In genomic region chr5:81631124-81631523, GRCh38 we compare ENCODE assay signal across 10 cellular contexts.
DNase-seq lines count a peak whose midpoint lies in the region; ATAC-seq lines count a peak whose summit lies in the region.
"Had no signal": no experiment of that assay in that cellular context is flagged by ENCODE, and none has a peak within 500 bp of the region (broad histone marks: within the 10 kb centered on the region; RNA-seq: fewer than 3 reads in every experiment).

No MANE protein-coding gene starts in this region.

- H3K27me3 ChIP-seq in thymus (ENCODE audit: control insufficient read depth, insufficient read depth), result no peaks in the 10 kb centered on the region

- no peaks in the 10 kb centered on the region for H3K27me3 Mint-ChIP-seq in activated naive CD4-positive, alpha-beta T cell treated with anti-CD3 and anti-CD28 coated beads for 36 hours (ENCODE audit: low read depth)
- H3K27me3 Mint-ChIP-seq: IgD-negative memory B cell had no signal

- no peak overlapping the region for H3K27ac Mint-ChIP-seq in activated naive CD4-positive, alpha-beta T cell treated with anti-CD3 and anti-CD28 coated beads for 36 hours
- H3K27ac Mint-ChIP-seq: IgD-negative memory B cell had no signal

- no peak overlapping the region for H3K4me3 Mint-ChIP-seq in activated naive CD4-positive, alpha-beta T cell treated with anti-CD3 and anti-CD28 coated beads for 36 hours

- peak overlapping the region; percentile 54 for H3K27ac ChIP-seq in thymus (ENCODE audit: low read depth)

- H3K4me1 Mint-ChIP-seq in activated naive CD4-positive, alpha-beta T cell treated with anti-CD3 and anti-CD28 coated beads for 36 hours (ENCODE audit: low read depth), result peaks cover 14% of the 10 kb centered on the region

- H3K9me3 Mint-ChIP-seq in activated naive CD4-positive, alpha-beta T cell treated with anti-CD3 and anti-CD28 coated beads for 36 hours, result peaks cover 6% of the 10 kb centered on the region

- ATAC-seq in HG02943 (IDR thresholded peaks at IDR 0.05; ENCODE audit: low read depth, unreplicated experiment), result peak; percentile 71

- no peaks in the 10 kb centered on the region for H3K9me3 ChIP-seq in thymus (ENCODE audit: control insufficient read depth)

- DNase-seq in activated naive CD4-positive, alpha-beta T cell treated with anti-CD3 and anti-CD28 coated beads for 36 hours, result peak; percentile 51
- DNase-seq in activated naive CD4-positive, alpha-beta T cell (lab: John Stamatoyannopoulos, UW), result no peak
- peak; percentile 16 for DNase-seq in T-helper 9 cell
- no peak for DNase-seq in NCI-H774 (lab: John Stamatoyannopoulos, UW)
- no peak for DNase-seq in amniotic stem cell (lab: John Stamatoyannopoulos, UW)
- no peak for DNase-seq in NCI-H2081 treated with DMSO at 0.1 percent for 48 hours (lab: John Stamatoyannopoulos, UW)
- DNase-seq: C1 segment of cervical spinal cord had no signal

- H3K36me3 Mint-ChIP-seq in activated naive CD4-positive, alpha-beta T cell treated with anti-CD3 and anti-CD28 coated beads for 36 hours (ENCODE audit: low read depth), result peaks cover 13% of the 10 kb centered on the region

- WGBS in thymus, result 7% methylated on average over 7 of the region's 7 CpGs

- peaks cover 30% of the 10 kb centered on the region for H3K4me1 ChIP-seq in thymus (ENCODE audit: control insufficient read depth, insufficient read depth, low read length)

- CTCF ChIA-PET in activated naive CD4-positive, alpha-beta T cell treated with anti-CD3 and anti-CD28 coated beads for 36 hours (lab: Charles Lee), result no interaction called here

- intact Hi-C loops in activated naive CD4-positive, alpha-beta T cell treated with anti-CD3 and anti-CD28 coated beads for 36 hours (cut with micrococcal nuclease), result loop anchor here (5.0 kb wide), 2 partner anchors 94 to 221 kb away; no protein-coding TSS in a partner anchor

- peak overlapping the region; percentile 25 for H3K4me3 ChIP-seq in thymus (ENCODE audit: low read length)

- peaks cover 7% of the 10 kb centered on the region for H3K36me3 ChIP-seq in thymus (ENCODE audit: control insufficient read depth, insufficient read depth)

Comparison
In these comparisons a context has a peak if more than half of its experiments do, and no peak if none do; other contexts are left out.
1. DNase-seq: peak in activated naive CD4-positive, alpha-beta T cell treated with anti-CD3 and anti-CD28 coated beads for 36 hours (single experiment) and T-helper 9 cell (single experiment); none in activated naive CD4-positive, alpha-beta T cell (0 of 4), NCI-H774 (single experiment), amniotic stem cell (single experiment) and NCI-H2081 treated with DMSO at 0.1 percent for 48 hours (single experiment).